In genomic region chr10:73955719-73956118, GRCh38 we compare ENCODE assay signal across 13 cellular contexts. TPM values are rescaled to one million over a fixed set of nuclear protein-coding genes. Genes with fewer than 3 reads are reported as not detected.
DNase-seq lines count a peak whose midpoint lies in the region; TF ChIP-seq lines count a peak whose summit lies in the region.
"Had no signal": no experiment of that assay in that cellular context is flagged by ENCODE, and none has a peak within 500 bp of the region (broad histone marks: within the 10 kb centered on the region; RNA-seq: fewer than 3 reads in every experiment).

No MANE protein-coding gene starts in this region.

- H4K20me1 ChIP-seq in KMS-11 (ENCODE audit: insufficient read depth), result no peaks in the 10 kb centered on the region

- no peak overlapping the region for H3K4me3 ChIP-seq in CD4-positive, alpha-beta memory T cell (ENCODE audit: low read length in 2 of 2)
- no peak overlapping the region for H3K4me3 ChIP-seq in KMS-11 (IDR thresholded peaks at IDR 0.05; ENCODE audit: insufficient read depth, low read depth, low read length)
- H3K4me3 ChIP-seq in effector memory CD4-positive, alpha-beta T cell (ENCODE audit: insufficient read depth, low read depth, low read length, poor library complexity, severe bottlenecking), result no peak overlapping the region
- H3K4me3 ChIP-seq in parathyroid adenoma (ENCODE audit: low read depth, low read length), result no peak overlapping the region
- H3K4me3 ChIP-seq: ascending aorta, mucosa of descending colon, pancreas had no signal

- CTCF ChIA-PET in CD4-positive, alpha-beta memory T cell (lab: Charles Lee; ENCODE audit: partially characterized antibody), result interaction anchor here (1.0 to 4.5 kb wide), 8 partner anchors 12 to 257 kb away, joined by 5 to 50 read pairs (median 24); no protein-coding TSS in a partner anchor

- H3K36me3 ChIP-seq in CD4-positive, alpha-beta memory T cell (ENCODE audit: insufficient read depth, low read length), result no peaks in the 10 kb centered on the region
- no peaks in the 10 kb centered on the region for H3K36me3 ChIP-seq in KMS-11 (ENCODE audit: insufficient read depth)
- H3K36me3 ChIP-seq in effector memory CD4-positive, alpha-beta T cell (ENCODE audit: control insufficient read depth, insufficient read depth, low read length), result no peaks in the 10 kb centered on the region
- H3K36me3 ChIP-seq in parathyroid adenoma (ENCODE audit: control insufficient read depth, insufficient read depth, low read length), result no peaks in the 10 kb centered on the region
- H3K36me3 ChIP-seq: ascending aorta, pancreas had no signal

- no peaks in the 10 kb centered on the region for H3K27me3 ChIP-seq in CD4-positive, alpha-beta memory T cell (ENCODE audit: insufficient read depth, low read length)
- no peaks in the 10 kb centered on the region for H3K27me3 ChIP-seq in KMS-11 (ENCODE audit: insufficient read depth, low read depth)
- no peaks in the 10 kb centered on the region for H3K27me3 ChIP-seq in effector memory CD4-positive, alpha-beta T cell (replicated peaks; ENCODE audit: control insufficient read depth, insufficient read depth, low read length, poor library complexity, severe bottlenecking)
- no peaks in the 10 kb centered on the region for H3K27me3 ChIP-seq in parathyroid adenoma (ENCODE audit: control insufficient read depth, insufficient read depth, low read length)
- H3K27me3 ChIP-seq: ascending aorta, pancreas had no signal

- no peaks in the 10 kb centered on the region for H3K36me3 Mint-ChIP-seq in CD4-positive, alpha-beta memory T cell

- peak overlapping the region; percentile 61 to 89 (median 86) for H3K27ac Mint-ChIP-seq in CD4-positive, alpha-beta memory T cell

- TF ChIP-seq CTCF in KMS-11 (conservative IDR thresholded peaks at IDR 0.05; ENCODE audit: low read depth, low read length) (no peak), parathyroid adenoma (IDR thresholded peaks at IDR 0.05) (no peak)

- H3K27ac ChIP-seq in CD4-positive, alpha-beta memory T cell (ENCODE audit: low read depth, low read length), result no peak overlapping the region
- no peak overlapping the region for H3K27ac ChIP-seq in KMS-11
- H3K27ac ChIP-seq in effector memory CD4-positive, alpha-beta T cell (ENCODE audit: insufficient read depth, low read length, poor library complexity, severe bottlenecking), result peak overlapping the region; percentile 63
- peak overlapping the region; percentile 88 for H3K27ac ChIP-seq in parathyroid adenoma

- intact Hi-C loops in CD4-positive, alpha-beta memory T cell (cut with micrococcal nuclease), result loop anchor here (2.0 to 5.0 kb wide), 2 partner anchors 19 to 82 kb away; no protein-coding TSS in a partner anchor
- intact Hi-C loops in head of caudate nucleus (cut with DNase I), result no loop called here

- H3K9me3 ChIP-seq in CD4-positive, alpha-beta memory T cell (ENCODE audit: control insufficient read depth in 1 of 2, low read length in 2 of 2), result no peaks in the 10 kb centered on the region
- no peaks in the 10 kb centered on the region for H3K9me3 ChIP-seq in effector memory CD4-positive, alpha-beta T cell (ENCODE audit: control insufficient read depth, low read length)
- no peaks in the 10 kb centered on the region for H3K9me3 ChIP-seq in parathyroid adenoma (ENCODE audit: control insufficient read depth, low read length)
- H3K9me3 ChIP-seq: ascending aorta, mucosa of descending colon, pancreas had no signal

- H3K79me2 ChIP-seq in KMS-11 (ENCODE audit: insufficient read depth, low read depth), result no peaks in the 10 kb centered on the region
- H3K79me2 ChIP-seq in parathyroid adenoma, result no peaks in the 10 kb centered on the region

- H2AFZ ChIP-seq in KMS-11 (ENCODE audit: low read depth), result no peak overlapping the region
- no peak overlapping the region for H2AFZ ChIP-seq in parathyroid adenoma

- H3K4me1 Mint-ChIP-seq in CD4-positive, alpha-beta memory T cell, result peaks cover 43 to 64% (median 54%) of the 10 kb centered on the region in 4 donors

- no peak overlapping the region for H3K9ac ChIP-seq in KMS-11
- H3K9ac ChIP-seq in parathyroid adenoma, result no peak overlapping the region

- POLR2A ChIA-PET in CD4-positive, alpha-beta memory T cell (lab: Charles Lee; ENCODE audit: partially characterized antibody), result interaction anchor here (1.1 to 4.1 kb wide), 10 partner anchors 16 to 195 kb away, joined by 3 to 40 read pairs (median 4); partner anchors contain the start of genes ADK, AP3M1 and VCL

- no peaks in the 10 kb centered on the region for H3K27me3 Mint-ChIP-seq in CD4-positive, alpha-beta memory T cell

- no peak for DNase-seq in CD4-positive, alpha-beta memory T cell
- DNase-seq in effector memory CD4-positive, alpha-beta T cell, result no peak
- DNase-seq in NCI-H1694 (lab: John Stamatoyannopoulos, UW) (no peak), SW 1271 (lab: John Stamatoyannopoulos, UW) (no peak), head of caudate nucleus (no peak)
- DNase-seq: DMS79, mucosa of descending colon, NCI-H2081, NCI-H526, pancreas had no signal

- peaks cover 70% of the 10 kb centered on the region for H3K4me1 ChIP-seq in CD4-positive, alpha-beta memory T cell (ENCODE audit: insufficient read depth, low read length)
- H3K4me1 ChIP-seq in KMS-11 (ENCODE audit: low read depth, poor library complexity, severe bottlenecking) (peaks cover 51% of the 10 kb centered on the region), parathyroid adenoma (peaks cover 11% of the 10 kb centered on the region)
- H3K4me1 ChIP-seq in effector memory CD4-positive, alpha-beta T cell (ENCODE audit: control insufficient read depth, insufficient read depth, low read length, poor library complexity, severe bottlenecking), result peaks cover 46% of the 10 kb centered on the region
- H3K4me1 ChIP-seq: pancreas had no signal

- H3K4me2 ChIP-seq in KMS-11 (peak overlapping the region; percentile 72; the same call in 1 of the 2 replicates), parathyroid adenoma (ENCODE audit: low read length) (no peak overlapping the region)

- H3K4me3 Mint-ChIP-seq in CD4-positive, alpha-beta memory T cell, result peak overlapping the region in 7 of 8 donors; percentile 29 to 77 (median 57)

- no peaks in the 10 kb centered on the region for H3K9me3 Mint-ChIP-seq in CD4-positive, alpha-beta memory T cell

RNA-seq across cellular contexts. Expression of gene VCL, which starts 42.2 kb away (rescaled TPM):
- total RNA-seq in CD4-positive, alpha-beta memory T cell, result 10 to 100 TPM; 29.6 TPM
- 10 to 100 TPM; 48.2 to 60.3 TPM for polyA plus RNA-seq in CD4-positive, alpha-beta memory T cell

RNA-seq across cellular contexts. Expression of gene PLAU, which starts 44.8 kb away (rescaled TPM):
- total RNA-seq in CD4-positive, alpha-beta memory T cell, result under 1 TPM; 0.64 to 0.91 TPM
- not detected for polyA plus RNA-seq in CD4-positive, alpha-beta memory T cell

Comparison
In these comparisons a context has a peak if more than half of its experiments do, and no peak if none do; other contexts are left out.
1. H3K27ac ChIP-seq: peak in effector memory CD4-positive, alpha-beta T cell (single experiment) and parathyroid adenoma (single experiment); none in CD4-positive, alpha-beta memory T cell (single experiment) and KMS-11 (single experiment).